Comparison of ENCODE assay signal across 8 cellular contexts in genomic region chr12:120725659-120726509, GRCh38. TPM values are rescaled to one million over a fixed set of nuclear protein-coding genes. Genes with fewer than 3 reads are reported as not detected.
DNase-seq lines count a peak whose midpoint lies in the region; ATAC-seq lines count a peak whose summit lies in the region.

TSS of gene ACADS (plus strand) at chr12:120725826. CDS start at chr12:120725886, 60 bp downstream.

- peak; percentile 99 for DNase-seq in AG20443 (ENCODE audit: low spot score)
- peak; percentile 86 for DNase-seq in NCI-H460 (ENCODE audit: extremely low read depth, low read depth)
- DNase-seq in activated CD4-positive, alpha-beta T cell treated with anti-CD3 and anti-CD28 coated beads for 36 hours, result peak; percentile 96
- DNase-seq in left colon, result peak; percentile 89 to 97
- DNase-seq in stimulated activated CD4-positive, alpha-beta T cell treated with anti-CD3 and anti-CD28 coated beads, Interleukin-1b, Interleukin-23, amount 100 ng/mL, for 4 hours (ENCODE audit: low read depth in 2 of 2), result peak; percentile 82 to 94

- peak within 1 kb of the TSS; percentile 64 for H3K27ac Mint-ChIP-seq in activated CD4-positive, alpha-beta T cell treated with anti-CD3 and anti-CD28 coated beads for 36 hours

- peaks cover 17% of the 10 kb centered on the region for H3K4me1 Mint-ChIP-seq in activated CD4-positive, alpha-beta T cell treated with anti-CD3 and anti-CD28 coated beads for 36 hours

- peak within 1 kb of the TSS; percentile 78 for H3K4me3 Mint-ChIP-seq in activated CD4-positive, alpha-beta T cell treated with anti-CD3 and anti-CD28 coated beads for 36 hours

- H3K27me3 Mint-ChIP-seq in activated CD4-positive, alpha-beta T cell treated with anti-CD3 and anti-CD28 coated beads for 36 hours, result no peaks in the 10 kb centered on the region

- POLR2A ChIA-PET in activated CD4-positive, alpha-beta T cell treated with anti-CD3 and anti-CD28 coated beads for 36 hours (lab: Charles Lee), result interaction anchor here (0.6 kb wide), 1 partner anchor 295 kb away, joined by 5 read pairs; no protein-coding TSS in a partner anchor

- intact Hi-C loops in activated CD4-positive, alpha-beta T cell treated with anti-CD3 and anti-CD28 coated beads for 36 hours (cut with DNase I, micrococcal nuclease), result loop anchor here (1.0 to 5.0 kb wide), 7 partner anchors 16 to 570 kb away; partner anchors contain the start of genes POP5 (in 2 of the 2), C12orf43 (in 1 of the 2), CAMKK2 (in 1 of the 2) and SPPL3 (in 1 of the 2)
- intact Hi-C loops in left colon (cut with DNase I, micrococcal nuclease), result no loop called here

- CTCF ChIA-PET in activated CD4-positive, alpha-beta T cell treated with anti-CD3 and anti-CD28 coated beads for 36 hours (lab: Charles Lee), result interaction anchor here (0.6 to 1.4 kb wide), 7 partner anchors 14 to 246 kb away, joined by 3 to 8 read pairs (median 3); no protein-coding TSS in a partner anchor

- ATAC-seq in GM19035 (IDR thresholded peaks at IDR 0.05; ENCODE audit: unreplicated experiment) (peak; percentile 95), HG03280 (IDR thresholded peaks at IDR 0.05; ENCODE audit: unreplicated experiment) (peak; percentile 98), left colon (peak; percentile 91)
- ATAC-seq in activated CD4-positive, alpha-beta T cell treated with anti-CD3 and anti-CD28 coated beads for 36 hours, result peak; percentile 100

- peak within 1 kb of the TSS; percentile 70 for H3K27ac ChIP-seq in cingulate gyrus (ENCODE audit: low read depth, low read length)

- H3K9me3 Mint-ChIP-seq in activated CD4-positive, alpha-beta T cell treated with anti-CD3 and anti-CD28 coated beads for 36 hours (ENCODE audit: low read depth), result no peaks in the 10 kb centered on the region

- peaks cover 32% of the 10 kb centered on the region for H3K36me3 Mint-ChIP-seq in activated CD4-positive, alpha-beta T cell treated with anti-CD3 and anti-CD28 coated beads for 36 hours (ENCODE audit: low read depth)

RNA-seq across cellular contexts. Expression of gene ACADS, which starts in this region (rescaled TPM):
- total RNA-seq in NCI-H460 (2014; rRNA removed; shearing (Covaris generic)), result 12.8 and 13.6 TPM in 2 replicates
- 73.2 and 73.9 TPM in 2 replicates for polyA plus RNA-seq in NCI-H460 (2014; cell fraction: nucleus; rRNA removed)
- total RNA-seq in activated CD4-positive, alpha-beta T cell treated with anti-CD3 and anti-CD28 coated beads for 36 hours, result 10 to 100 TPM; 10.1 to 17.4 TPM
- total RNA-seq in left colon, result 100 to 1,000 TPM; 183 to 209 TPM

Comparison
In these comparisons a context has a peak if more than half of its experiments do, and no peak if none do; other contexts are left out.
1. Peak in every context shown above with its lines: DNase-seq, ATAC-seq and H3K27ac ChIP-seq.
2. RNA of gene ACADS (total RNA-seq): 183 to 209 TPM in left colon; 10.1 to 17.4 TPM in activated CD4-positive, alpha-beta T cell treated with anti-CD3 and anti-CD28 coated beads for 36 hours and 12.8 to 13.6 TPM in NCI-H460; every median in the first group is over 4 times any median in the second.
3. intact Hi-C loops: an anchor here in activated CD4-positive, alpha-beta T cell treated with anti-CD3 and anti-CD28 coated beads for 36 hours (1.0 to 5.0 kb wide); none called in left colon.